Comparison of ENCODE assay signal across 9 cellular contexts in genomic region chr14:104870368-104871144, GRCh38. TPM values are rescaled to one million over a fixed set of nuclear protein-coding genes. Genes with fewer than 3 reads are reported as not detected.
DNase-seq lines count a peak whose midpoint lies in the region; ATAC-seq and TF ChIP-seq lines count a peak whose summit lies in the region.
"Had no signal": no experiment of that assay in that cellular context is flagged by ENCODE, and none has a peak within 500 bp of the region (broad histone marks: within the 10 kb centered on the region; RNA-seq: fewer than 3 reads in every experiment).

No MANE protein-coding gene starts in this region.

- H3K36me3 Mint-ChIP-seq in activated B cell treated with CpG ODN at 0.5 μM for 24 hours (ENCODE audit: low read depth) (no peaks in the 10 kb centered on the region), endodermal cell (ENCODE audit: low read depth) (peaks cover 2% of the 10 kb centered on the region)

- no peak overlapping the region for H3K4me2 ChIP-seq in GM23248 (ENCODE audit: unreplicated experiment)

- H3K9me2 ChIP-seq in GM23248 (ENCODE audit: insufficient read depth): no peaks in the 10 kb centered on the region

- H3K79me2 ChIP-seq in GM23248 (ENCODE audit: insufficient read depth): peaks cover 90% of the 10 kb centered on the region

- in situ Hi-C loops in GM23248 (cut with MboI): no loop called here

- DNase-seq in GM23248: peak; percentile 23
- peak; percentile 44 for DNase-seq in activated B cell treated with CpG ODN at 0.5 μM for 24 hours
- DNase-seq in endodermal cell: peak; percentile 84
- DNase-seq in stimulated activated CD4-positive, alpha-beta T cell treated with anti-CD3 and anti-CD28 coated beads, Interleukin-2, amount 100 ng/mL, for 24 hours: peak; percentile 68
- DNase-seq in AG20443 (ENCODE audit: low spot score): no peak
- no peak for DNase-seq in NCI-H1048 (lab: John Stamatoyannopoulos, UW)

- H3K27me3 ChIP-seq in GM23248 (replicated peaks; ENCODE audit: insufficient read depth): no peaks in the 10 kb centered on the region
- no peaks in the 10 kb centered on the region for H3K27me3 ChIP-seq in endodermal cell (ENCODE audit: control insufficient read depth, insufficient read depth, low read length, poor library complexity, severe bottlenecking)

- H3K36me3 ChIP-seq in GM23248 (ENCODE audit: low read depth) (no peaks in the 10 kb centered on the region), endodermal cell (ENCODE audit: control insufficient read depth, insufficient read depth, low read length) (peaks cover 4% of the 10 kb centered on the region)

- intact Hi-C loops in activated B cell treated with CpG ODN at 0.5 μM for 24 hours (cut with micrococcal nuclease): loop anchor here (1.0 kb wide), 1 partner anchor 102 kb away; no protein-coding TSS in a partner anchor

- H3K4me3 ChIP-seq in GM23248: no peak overlapping the region
- no peak overlapping the region for H3K4me3 ChIP-seq in endodermal cell (ENCODE audit: low read length)

- H4K20me1 ChIP-seq in GM23248 (ENCODE audit: insufficient read depth): no peaks in the 10 kb centered on the region

- no peak overlapping the region for H2AFZ ChIP-seq in GM23248

- H3K9me3 Mint-ChIP-seq in activated B cell treated with CpG ODN at 0.5 μM for 24 hours (no peaks in the 10 kb centered on the region), endodermal cell (no peaks in the 10 kb centered on the region)
- H3K9me3 Mint-ChIP-seq: dendritic cell treated with granulocyte-macrophage colony-stimulating factor and Interleukin-4, amounts not matched to agents 40 ng/mL and 50 ng/mL, for 4 days had no signal

- H3K4me1 Mint-ChIP-seq in activated B cell treated with CpG ODN at 0.5 μM for 24 hours: peaks cover 10% of the 10 kb centered on the region
- peaks cover 7% of the 10 kb centered on the region for H3K4me1 Mint-ChIP-seq in endodermal cell

- H3K4me1 ChIP-seq in GM23248 (ENCODE audit: insufficient read depth): peaks cover 12% of the 10 kb centered on the region
- no peaks in the 10 kb centered on the region for H3K4me1 ChIP-seq in endodermal cell (ENCODE audit: control insufficient read depth, insufficient read depth, low read length)

- H3K27me3 Mint-ChIP-seq in activated B cell treated with CpG ODN at 0.5 μM for 24 hours: peaks cover 34% of the 10 kb centered on the region
- no peaks in the 10 kb centered on the region for H3K27me3 Mint-ChIP-seq in endodermal cell (ENCODE audit: insufficient read depth)

- H3K27ac Mint-ChIP-seq in activated B cell treated with CpG ODN at 0.5 μM for 24 hours (no peak overlapping the region), endodermal cell (no peak overlapping the region)
- H3K27ac Mint-ChIP-seq: dendritic cell treated with granulocyte-macrophage colony-stimulating factor and Interleukin-4, amounts not matched to agents 40 ng/mL and 50 ng/mL, for 4 days had no signal

- H3K9me3 ChIP-seq in GM23248 (ENCODE audit: low read depth) (no peaks in the 10 kb centered on the region), endodermal cell (ENCODE audit: control insufficient read depth, low read length) (no peaks in the 10 kb centered on the region)

- CTCF ChIA-PET in activated B cell treated with CpG ODN at 0.5 μM for 24 hours (lab: Charles Lee): interaction anchor here (1.7 kb wide), 1 partner anchor 102 kb away, joined by 4 read pairs; no protein-coding TSS in a partner anchor

- H3K27ac ChIP-seq in GM23248: no peak overlapping the region
- H3K27ac ChIP-seq in endodermal cell (ENCODE audit: low read depth, low read length): no peak overlapping the region

- H3K4me3 Mint-ChIP-seq in activated B cell treated with CpG ODN at 0.5 μM for 24 hours (no peak overlapping the region), endodermal cell (no peak overlapping the region)
- H3K4me3 Mint-ChIP-seq: dendritic cell treated with granulocyte-macrophage colony-stimulating factor and Interleukin-4, amounts not matched to agents 40 ng/mL and 50 ng/mL, for 4 days had no signal

- H3K9ac ChIP-seq in GM23248: no peak overlapping the region
- no peak overlapping the region for H3K9ac ChIP-seq in endodermal cell (ENCODE audit: extremely low read depth, low read length, poor library complexity, severe bottlenecking)

- H3F3A ChIP-seq in GM23248 (ENCODE audit: insufficient read depth): peaks cover 5% of the 10 kb centered on the region; the same call in 1 of the 2 replicates

- TF ChIP-seq CTCF in activated B cell treated with CpG ODN at 0.5 μM for 24 hours (IDR thresholded peaks at IDR 0.05): no peak
- TF ChIP-seq CTCF in endodermal cell (conservative IDR thresholded peaks at IDR 0.05): peak; percentile 77

- 84% methylated on average over 15 to 21 of the region's 21 CpGs for WGBS in GM23248 (ENCODE audit: low coverage in 1 of 2, low lambda C conversion rate in 2 of 2, missing lambda C conversion rate in 2 of 2), 2 experiments
- 81 to 82% methylated on average over 12 to 21 of the region's 21 CpGs for WGBS in endodermal cell (ENCODE audit: insufficient coverage in 1 of 2, insufficient read length in 1 of 2), 2 experiments

- ATAC-seq in activated B cell treated with CpG ODN at 0.5 μM for 24 hours (ENCODE audit: low read depth) (peak; percentile 60), HG02885 (IDR thresholded peaks at IDR 0.05; ENCODE audit: poor library complexity, unreplicated experiment) (no peak), GM18858 (IDR thresholded peaks at IDR 0.05; ENCODE audit: unreplicated experiment) (no peak)

- POLR2A ChIA-PET in activated B cell treated with CpG ODN at 0.5 μM for 24 hours (lab: Charles Lee): no interaction called here

RNA-seq across cellular contexts. Expression of gene CEP170B, which starts 5.5 kb away (rescaled TPM):
- 23.3 and 24.5 TPM in 2 replicates for total RNA-seq in GM23248 (2014; rRNA removed; shearing (Covaris generic))
- polyA plus RNA-seq in GM23248 (2016; fragmentation: Nextera tagmentation; extraction: Ambion mirVana): 2.5 and 2.7 TPM in 2 replicates
- total RNA-seq in activated B cell treated with CpG ODN at 0.5 μM for 24 hours (1.6 and 1.8 TPM in 2 replicates), endodermal cell (10 to 100 TPM; 38.9 to 43.1 TPM)
- 13.9 TPM for polyA plus RNA-seq in endodermal cell (2013, experiment 1 of 2)
- polyA plus RNA-seq in endodermal cell (2013, experiment 2 of 2): 15.1 TPM

RNA-seq across cellular contexts. Expression of gene PLD4, which starts 54.1 kb away (rescaled TPM):
- total RNA-seq in GM23248 (2014; rRNA removed; shearing (Covaris generic)): not detected in 2 replicates
- polyA plus RNA-seq in GM23248 (2016; fragmentation: Nextera tagmentation; extraction: Ambion mirVana): not detected in 2 replicates
- 458 and 473 TPM in 2 replicates for total RNA-seq in activated B cell treated with CpG ODN at 0.5 μM for 24 hours
- not detected for total RNA-seq in endodermal cell
- 0.04 TPM for polyA plus RNA-seq in endodermal cell (2013, experiment 1 of 2)
- not detected for polyA plus RNA-seq in endodermal cell (2013, experiment 2 of 2)

Comparison
In these comparisons a context has a peak if more than half of its experiments do, and no peak if none do; other contexts are left out.
1. DNase-seq: peak in GM23248 (single experiment), activated B cell treated with CpG ODN at 0.5 μM for 24 hours (single experiment), endodermal cell (single experiment) and stimulated activated CD4-positive, alpha-beta T cell treated with anti-CD3 and anti-CD28 coated beads, Interleukin-2, amount 100 ng/mL, for 24 hours (2 of 2); none in AG20443 (single experiment) and NCI-H1048 (single experiment).
2. RNA of gene PLD4, which starts 54.1 kb away (total RNA-seq): 458 to 473 TPM in activated B cell treated with CpG ODN at 0.5 μM for 24 hours; not detected in endodermal cell and not detected in GM23248; every median in the first group is over 100 times any median in the second.